In the genomic region with DNA sequence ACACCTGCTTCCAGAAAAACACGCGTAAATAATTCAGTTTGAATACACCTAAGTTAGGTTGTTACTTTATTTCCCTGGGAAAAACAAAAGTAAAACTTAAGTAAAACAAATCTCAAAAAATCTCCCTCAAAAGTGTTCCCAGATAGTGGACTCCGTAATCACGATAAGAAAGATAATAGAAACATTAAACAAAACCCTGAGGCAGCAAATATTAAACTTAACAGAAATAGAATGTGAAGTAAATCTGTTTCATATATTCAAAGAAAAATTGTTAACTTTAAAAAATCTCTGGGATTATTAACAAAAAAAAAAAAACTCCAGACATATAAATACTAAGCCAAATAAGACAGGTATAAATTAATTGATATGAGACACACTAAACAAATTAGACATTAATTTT, we compare ENCODE assay signal across 25 cellular contexts.
"Had no signal": no experiment of that assay in that cellular context is flagged by ENCODE, and none has a peak within 500 bp of the region (broad histone marks: within the 10 kb centered on the region; RNA-seq: fewer than 3 reads in every experiment).

No MANE protein-coding gene starts in this region.

- H3K4me1 ChIP-seq: left lung, lower lobe of right lung, pancreas, prostate gland, spleen, suprapubic skin, tibial artery, uterus had no signal

- H3K27ac ChIP-seq: left lung, lower lobe of right lung, pancreas, prostate gland, sigmoid colon, spleen, suprapubic skin, thoracic aorta, tibial artery, uterus had no signal

- H3K4me3 ChIP-seq: left lung, lower lobe of right lung, pancreas, prostate gland, sigmoid colon, spleen, suprapubic skin, thoracic aorta, tibial artery, uterus had no signal

- H3K36me3 ChIP-seq: left lung, lower lobe of right lung, pancreas, prostate gland, sigmoid colon, spleen, suprapubic skin, thoracic aorta, tibial artery, uterus had no signal

- ATAC-seq: left colon; left lung; lower lobe of right lung; naive thymus-derived CD8-positive, alpha-beta T cell; pancreas; right cardiac atrium; stimulated activated effector memory CD8-positive, alpha-beta T cell treated with anti-CD3 and anti-CD28 coated beads, Interleukin-12 subunit alpha, Interleukin-12 subunit beta, amount 100 ng/mL, for 72 hours had no signal

- H3K9me3 ChIP-seq: left lung, lower lobe of right lung, pancreas, prostate gland, sigmoid colon, spleen, suprapubic skin, thoracic aorta, tibial artery, uterus had no signal

- FAIRE-seq: keratinocyte, pancreas, small intestine had no signal

- H3K27me3 ChIP-seq: left lung, pancreas, sigmoid colon, spleen, suprapubic skin, tibial artery, uterus had no signal

- DNase-seq: hippocampal formation; left colon; left lung; lower lobe of right lung; mammary epithelial cell; mesenchymal stem cell; naive thymus-derived CD8-positive, alpha-beta T cell; nucleus accumbens; pancreas; posterior cingulate gyrus; retina; right cardiac atrium; sigmoid colon; small intestine; spleen; stimulated activated CD4-positive, alpha-beta T cell treated with anti-CD3 and anti-CD28 coated beads, Interleukin-4, amount 100 ng/mL, for 24 hours; stimulated activated naive CD4-positive, alpha-beta T cell; tibial artery; trophoblast cell; uterus had no signal
